Comparison of ENCODE assay signal across 11 cellular contexts in genomic region chr11:128505449-128506058, GRCh38.
DNase-seq lines count a peak whose midpoint lies in the region; ATAC-seq, FAIRE-seq and TF ChIP-seq lines count a peak whose summit lies in the region.
"Had no signal": no experiment of that assay in that cellular context is flagged by ENCODE, and none has a peak within 500 bp of the region (broad histone marks: within the 10 kb centered on the region; RNA-seq: fewer than 3 reads in every experiment).

No MANE protein-coding gene starts in this region.

- no peaks in the 10 kb centered on the region for H3K9me3 ChIP-seq in CD4-positive, CD25-positive, alpha-beta regulatory T cell (ENCODE audit: control insufficient read depth in 2 of 2, low read length in 2 of 2)
- H3K9me3 ChIP-seq in Karpas-422 (ENCODE audit: low read length) (no peaks in the 10 kb centered on the region), osteoblast (ENCODE audit: low read depth, low read length) (no peaks in the 10 kb centered on the region)
- H3K9me3 ChIP-seq: thyroid gland had no signal

- H3K27ac Mint-ChIP-seq in CD4-positive, CD25-positive, alpha-beta regulatory T cell, result peak overlapping the region; percentile 96 to 99 (median 98)
- peak overlapping the region; percentile 91 for H3K27ac Mint-ChIP-seq in central memory CD8-positive, alpha-beta T cell (ENCODE audit: low read depth)

- H3K27ac ChIP-seq in CD4-positive, CD25-positive, alpha-beta regulatory T cell (ENCODE audit: insufficient read depth, low read length, poor library complexity, severe bottlenecking), result peak overlapping the region; percentile 97
- peak overlapping the region; percentile 93 for H3K27ac ChIP-seq in Karpas-422 (ENCODE audit: low read length)
- H3K27ac ChIP-seq in osteoblast (ENCODE audit: low read depth, low read length), result peak overlapping the region; percentile 96
- no peak overlapping the region for H3K27ac ChIP-seq in foreskin keratinocyte
- H3K27ac ChIP-seq: SK-N-MC had no signal

- no peak for TF ChIP-seq CTCF in osteoblast (IDR thresholded peaks at IDR 0.05; ENCODE audit: extremely low read depth, low read depth, low read length)
- TF ChIP-seq CTCF in foreskin keratinocyte (conservative IDR thresholded peaks at IDR 0.05), result no peak

- no peak for ATAC-seq in CD4-positive, CD25-positive, alpha-beta regulatory T cell (ENCODE audit: low read depth in 2 of 2)
- no peak for ATAC-seq in central memory CD8-positive, alpha-beta T cell (replicated peaks; ENCODE audit: extremely low read depth, poor library complexity, severe bottlenecking)
- ATAC-seq in foreskin keratinocyte, result no peak

- peaks cover 100% of the 10 kb centered on the region for H3K4me1 ChIP-seq in CD4-positive, CD25-positive, alpha-beta regulatory T cell (ENCODE audit: control insufficient read depth, insufficient read depth, low read length, poor library complexity, severe bottlenecking)
- H3K4me1 ChIP-seq in Karpas-422 (ENCODE audit: low read length) (peaks cover 100% of the 10 kb centered on the region), osteoblast (ENCODE audit: insufficient read depth, low read length) (peaks cover 100% of the 10 kb centered on the region), foreskin keratinocyte (peaks cover 62% of the 10 kb centered on the region)

- no peak overlapping the region for H3K9ac ChIP-seq in Karpas-422 (ENCODE audit: low read length)

- no peaks in the 10 kb centered on the region for H3K27me3 Mint-ChIP-seq in CD4-positive, CD25-positive, alpha-beta regulatory T cell
- H3K27me3 Mint-ChIP-seq in central memory CD8-positive, alpha-beta T cell, result no peaks in the 10 kb centered on the region

- no peak overlapping the region for H2AFZ ChIP-seq in Karpas-422 (ENCODE audit: low read length)
- H2AFZ ChIP-seq in osteoblast (ENCODE audit: low read length), result no peak overlapping the region

- peaks cover 83% of the 10 kb centered on the region for H3K36me3 Mint-ChIP-seq in CD4-positive, CD25-positive, alpha-beta regulatory T cell
- H3K36me3 Mint-ChIP-seq in central memory CD8-positive, alpha-beta T cell (ENCODE audit: insufficient read depth), result peaks cover 85% of the 10 kb centered on the region

- H3K4me3 ChIP-seq in CD4-positive, CD25-positive, alpha-beta regulatory T cell (ENCODE audit: low read depth, low read length), result peak overlapping the region; percentile 100
- H3K4me3 ChIP-seq in Karpas-422 (ENCODE audit: low read length) (no peak overlapping the region), osteoblast (ENCODE audit: insufficient read depth, low read length) (no peak overlapping the region)
- H3K4me3 ChIP-seq: SK-N-MC, thyroid gland had no signal

- no peaks in the 10 kb centered on the region for H3K27me3 ChIP-seq in CD4-positive, CD25-positive, alpha-beta regulatory T cell (ENCODE audit: control insufficient read depth, insufficient read depth, low read length)
- H3K27me3 ChIP-seq in Karpas-422 (ENCODE audit: low read length) (no peaks in the 10 kb centered on the region), osteoblast (ENCODE audit: insufficient read depth, low read length) (no peaks in the 10 kb centered on the region), foreskin keratinocyte (no peaks in the 10 kb centered on the region)
- H3K27me3 ChIP-seq: thyroid gland had no signal

- H3K9me2 ChIP-seq in Karpas-422 (replicated peaks; ENCODE audit: insufficient read depth, low read length), result no peaks in the 10 kb centered on the region

- peaks cover 32 to 100% (median 86%) of the 10 kb centered on the region in 4 donors for H3K4me1 Mint-ChIP-seq in CD4-positive, CD25-positive, alpha-beta regulatory T cell
- H3K4me1 Mint-ChIP-seq in central memory CD8-positive, alpha-beta T cell, result peaks cover 95% of the 10 kb centered on the region

- H4K20me1 ChIP-seq in Karpas-422 (ENCODE audit: insufficient read depth, low read depth, low read length) (peaks cover 50% of the 10 kb centered on the region), osteoblast (ENCODE audit: insufficient read depth, low read length) (peaks cover 39% of the 10 kb centered on the region)

- H3K36me3 ChIP-seq in CD4-positive, CD25-positive, alpha-beta regulatory T cell (ENCODE audit: control insufficient read depth, insufficient read depth, low read length), result peaks cover 74% of the 10 kb centered on the region
- H3K36me3 ChIP-seq in Karpas-422 (ENCODE audit: insufficient read depth, low read length), result 0 out of 2 replicates have a peak, but pooled peaks cover 5% of the 10 kb centered on the region
- peaks cover 11% of the 10 kb centered on the region for H3K36me3 ChIP-seq in osteoblast (ENCODE audit: insufficient read depth, low read length)
- H3K36me3 ChIP-seq: thyroid gland had no signal

- no peak for FAIRE-seq in GM12891 (lab: Jason Lieb, UNC)

- H3K4me3 Mint-ChIP-seq in CD4-positive, CD25-positive, alpha-beta regulatory T cell, result peak overlapping the region; percentile 96 to 99 (median 98)
- peak overlapping the region; percentile 98 for H3K4me3 Mint-ChIP-seq in central memory CD8-positive, alpha-beta T cell
- H3K4me3 Mint-ChIP-seq: nephron had no signal

- peak overlapping the region; percentile 60 for H3K4me2 ChIP-seq in Karpas-422 (ENCODE audit: low read depth, low read length, poor library complexity, severe bottlenecking)
- no peak overlapping the region for H3K4me2 ChIP-seq in osteoblast (ENCODE audit: insufficient read depth, low read length)

- TF ChIP-seq POLR2A in GM12891 (IDR thresholded peaks at IDR 0.05; ENCODE audit: low read depth, low read length), result no peak

- H3K9me3 Mint-ChIP-seq in CD4-positive, CD25-positive, alpha-beta regulatory T cell, result no peaks in the 10 kb centered on the region
- no peaks in the 10 kb centered on the region for H3K9me3 Mint-ChIP-seq in central memory CD8-positive, alpha-beta T cell
- H3K9me3 Mint-ChIP-seq: nephron had no signal

- DNase-seq in CD4-positive, CD25-positive, alpha-beta regulatory T cell, result peak in 1 of 3 donors; percentile 30
- DNase-seq in Karpas-422, result no peak
- DNase-seq in central memory CD8-positive, alpha-beta T cell (ENCODE audit: low spot score in 2 of 2), result no peak
- no peak for DNase-seq in osteoblast (ENCODE audit: insufficient read length, low spot score, missing footprints)
- DNase-seq in amniotic stem cell (lab: John Stamatoyannopoulos, UW), result no peak
- no peak for DNase-seq in foreskin keratinocyte
- DNase-seq in NCI-H2171 (lab: John Stamatoyannopoulos, UW), result no peak
- no peak for DNase-seq in GM12891 (ENCODE audit: insufficient read length, low spot score)
- DNase-seq: thyroid gland had no signal

- H3K79me2 ChIP-seq in Karpas-422 (ENCODE audit: low read length) (peaks cover 100% of the 10 kb centered on the region), osteoblast (ENCODE audit: insufficient read depth, low read length) (peaks cover 92% of the 10 kb centered on the region)

TF ChIP-seq in GM12891, 5 proteins besides CTCF, POLR2A, EP300 and RAD21:
- TF ChIP-seq POLR2AphosphoS5 (IDR thresholded peaks at IDR 0.05; ENCODE audit: low read depth, low read length) (no peak), PAX5 (IDR thresholded peaks at IDR 0.05; ENCODE audit: insufficient read depth, low read length, severe bottlenecking) (no peak), POU2F2 (IDR thresholded peaks at IDR 0.05; ENCODE audit: low read depth, low read length) (no peak), TAF1 (IDR thresholded peaks at IDR 0.05; ENCODE audit: low read depth, low read length) (no peak), SPI1 (IDR thresholded peaks at IDR 0.05; ENCODE audit: low read depth, low read length) (no peak)
TF ChIP-seq in GM12891: peak in this region for 0.
